In genomic region chr2:227846831-227847230, GRCh38 we compare ENCODE assay signal across 26 cellular contexts. TPM values are rescaled to one million over a fixed set of nuclear protein-coding genes. Genes with fewer than 3 reads are reported as not detected.
DNase-seq lines count a peak whose midpoint lies in the region; ATAC-seq, FAIRE-seq and TF ChIP-seq lines count a peak whose summit lies in the region.
"Had no signal": no experiment of that assay in that cellular context is flagged by ENCODE, and none has a peak within 500 bp of the region (broad histone marks: within the 10 kb centered on the region; RNA-seq: fewer than 3 reads in every experiment).

No MANE protein-coding gene starts in this region.

- CTCF ChIA-PET in CD8-positive, alpha-beta memory T cell (lab: Charles Lee) = no interaction called here
- CTCF ChIA-PET in IMR-90 (lab: Yijun Ruan, JAX) = interaction anchor here (0.7 kb wide), 1 partner anchor 143 kb away, joined by 3 read pairs; no protein-coding TSS in a partner anchor

- no peaks in the 10 kb centered on the region for H4K20me1 ChIP-seq in IMR-90 (ENCODE audit: insufficient read depth, low read length)

- H3K9me3 Mint-ChIP-seq in CD8-positive, alpha-beta memory T cell = peaks cover 0 to 2% (median 0%) of the 10 kb centered on the region in 5 donors
- H3K9me3 Mint-ChIP-seq: activated naive CD4-positive, alpha-beta T cell treated with anti-CD3 and anti-CD28 coated beads for 36 hours had no signal

- TF ChIP-seq RAD21 in IMR-90 (IDR thresholded peaks at IDR 0.05; ENCODE audit: low read length) = no peak

- ATAC-seq in GM18870 (IDR thresholded peaks at IDR 0.05; ENCODE audit: unreplicated experiment) (peak; percentile 73), GM21723 (IDR thresholded peaks at IDR 0.05; ENCODE audit: unreplicated experiment) (peak; percentile 59), IMR-90 (ENCODE audit: low read depth) (peak; percentile 35), pancreas (no peak)
- ATAC-seq: Panc1 had no signal

- no peak overlapping the region for H2BK20ac ChIP-seq in IMR-90 (ENCODE audit: low read depth, low read length)

- no peak overlapping the region for H3K23ac ChIP-seq in IMR-90 (ENCODE audit: low read depth, low read length)

- no peaks in the 10 kb centered on the region for H3K36me3 ChIP-seq in CD8-positive, alpha-beta memory T cell (ENCODE audit: insufficient read depth, low read length)
- H3K36me3 ChIP-seq in IMR-90 (ENCODE audit: control insufficient read depth, insufficient read depth, low read length) (no peaks in the 10 kb centered on the region), pancreas (no peaks in the 10 kb centered on the region)
- H3K36me3 ChIP-seq: left ventricle myocardium inferior, sigmoid colon, suprapubic skin, WERI-Rb-1 had no signal

- DNase-seq in CD8-positive, alpha-beta memory T cell = no peak
- DNase-seq in IMR-90 (no peak), pancreas (no peak), NCI-H2196 treated with DMSO at 0.1 percent for 48 hours (lab: John Stamatoyannopoulos, UW; ENCODE audit: unreplicated experiment) (no peak), KG1 (lab: John Stamatoyannopoulos, UW) (no peak), ureter (ENCODE audit: low spot score) (no peak)
- DNase-seq: activated naive CD4-positive, alpha-beta T cell treated with anti-CD3 and anti-CD28 coated beads for 36 hours; Calu3; foreskin melanocyte; H9; left ventricle myocardium inferior; NCI-H2081 treated with DMSO at 0.1 percent for 48 hours; NCI-H69; nucleus accumbens; sigmoid colon; SW 1271; WERI-Rb-1 had no signal

- H4K5ac ChIP-seq in IMR-90 (ENCODE audit: low read depth, low read length) = no peak overlapping the region

- WGBS in IMR-90 (ENCODE audit: extremely low coverage in 2 of 2, insufficient read length in 1 of 2), 2 experiments = no CpG with 5 or more reads among the region's 1 CpG
- WGBS in pancreas, 2 donors = 83 to 85% methylated on average over 1 of the region's 1 CpG

- intact Hi-C loops in IMR-90 (cut with micrococcal nuclease) = no loop called here
- intact Hi-C loops in pancreas (cut with DNase I) = no loop called here

- H2AFZ ChIP-seq in IMR-90 (replicated peaks; ENCODE audit: low read length, poor library complexity) = no peak overlapping the region

- H2AK5ac ChIP-seq in IMR-90 (ENCODE audit: low read depth, low read length) = no peak overlapping the region

- H3K27ac Mint-ChIP-seq in CD8-positive, alpha-beta memory T cell = peak overlapping the region in 7 of 8 donors; percentile 10 to 100 (median 94)
- H3K27ac Mint-ChIP-seq: activated naive CD4-positive, alpha-beta T cell treated with anti-CD3 and anti-CD28 coated beads for 36 hours; H9; IgD-negative memory B cell had no signal

- H3K9me1 ChIP-seq in IMR-90 (ENCODE audit: insufficient read depth, low read length) = no peaks in the 10 kb centered on the region

- H3K4me1 Mint-ChIP-seq in CD8-positive, alpha-beta memory T cell = peaks cover 4 to 23% (median 19%) of the 10 kb centered on the region in 3 donors

- no peak overlapping the region for H3K9ac ChIP-seq in IMR-90 (ENCODE audit: low read depth, low read length)

- no peak overlapping the region for H3K27ac ChIP-seq in CD8-positive, alpha-beta memory T cell (ENCODE audit: low read depth, low read length)
- H3K27ac ChIP-seq in IMR-90 (ENCODE audit: insufficient read depth, low read length) (no peak overlapping the region), pancreas (no peak overlapping the region)
- H3K27ac ChIP-seq: left ventricle myocardium inferior, sigmoid colon, suprapubic skin, WERI-Rb-1 had no signal

- H2BK120ac ChIP-seq in IMR-90 (ENCODE audit: low read depth, low read length) = no peak overlapping the region

- H3K27me3 ChIP-seq in CD8-positive, alpha-beta memory T cell (ENCODE audit: insufficient read depth, low read length, poor library complexity, severe bottlenecking) = no peaks in the 10 kb centered on the region
- H3K27me3 ChIP-seq in IMR-90 (ENCODE audit: control insufficient read depth, insufficient read depth, low read length) = no peaks in the 10 kb centered on the region
- no peaks in the 10 kb centered on the region for H3K27me3 ChIP-seq in pancreas
- H3K27me3 ChIP-seq: sigmoid colon, suprapubic skin had no signal

- no peak overlapping the region for H2AK9ac ChIP-seq in IMR-90 (replicated peaks; ENCODE audit: low read depth, low read length, poor library complexity)

- no peak overlapping the region for H3K4me2 ChIP-seq in IMR-90 (ENCODE audit: low read depth, low read length)

- H3K4me3 Mint-ChIP-seq in CD8-positive, alpha-beta memory T cell = peak overlapping the region in 6 of 7 donors; percentile 59 to 83 (median 79)
- H3K4me3 Mint-ChIP-seq: activated naive CD4-positive, alpha-beta T cell treated with anti-CD3 and anti-CD28 coated beads for 36 hours; H9; IgD-negative memory B cell had no signal

- peaks cover 2 to 3% of the 10 kb centered on the region in 2 donors for H3K27me3 Mint-ChIP-seq in CD8-positive, alpha-beta memory T cell

- H3K56ac ChIP-seq in IMR-90 (ENCODE audit: extremely low read depth, insufficient read depth, low read length) = no peak overlapping the region

- no peak overlapping the region for H3K4me3 ChIP-seq in CD8-positive, alpha-beta memory T cell (ENCODE audit: low read length)
- no peak overlapping the region for H3K4me3 ChIP-seq in IMR-90 (ENCODE audit: insufficient read depth, low read depth, low read length)
- H3K4me3 ChIP-seq in pancreas = no peak overlapping the region
- H3K4me3 ChIP-seq: left ventricle myocardium inferior, sigmoid colon, suprapubic skin had no signal

- peaks cover 0 to 5% (median 0%) of the 10 kb centered on the region in 3 donors for H3K36me3 Mint-ChIP-seq in CD8-positive, alpha-beta memory T cell
- H3K36me3 Mint-ChIP-seq: IgD-negative memory B cell had no signal

- POLR2A ChIA-PET in CD8-positive, alpha-beta memory T cell (lab: Charles Lee) = no interaction called here
- POLR2A ChIA-PET in IMR-90 (lab: Charles Lee; ENCODE audit: unreplicated experiment) = no interaction called here

- H3K79me1 ChIP-seq in IMR-90 (ENCODE audit: low read depth in 1 of 2, low read length in 2 of 2) = no peaks in the 10 kb centered on the region

- no TSS peak for BruUV-seq in IMR-90 (replicated peaks; lab: Mats Ljungman, UMichigan)

- no peak overlapping the region for H4K91ac ChIP-seq in IMR-90 (ENCODE audit: insufficient read depth, low read depth, low read length)

- no peak overlapping the region for H3K18ac ChIP-seq in IMR-90 (ENCODE audit: low read depth, low read length)

- no peak overlapping the region for H2BK5ac ChIP-seq in IMR-90 (ENCODE audit: low read depth, low read length, poor library complexity, severe bottlenecking)

- H2BK15ac ChIP-seq in IMR-90 (ENCODE audit: low read depth, low read length) = no peak overlapping the region

- H3K4ac ChIP-seq in IMR-90 (ENCODE audit: low read depth, low read length) = no peak overlapping the region

- FAIRE-seq in pancreas (lab: Jason Lieb, UNC) = no peak
- FAIRE-seq: colon, endothelial cell of umbilical vein, GM12892 had no signal

- no peak overlapping the region for H4K8ac ChIP-seq in IMR-90 (ENCODE audit: low read depth in 2 of 2, low read length in 2 of 2)

- no peak for TF ChIP-seq CTCF in IMR-90 (conservative IDR thresholded peaks at IDR 0.05; ENCODE audit: low read depth, low read length)
- TF ChIP-seq CTCF in pancreas (IDR thresholded peaks at IDR 0.05) = no peak

- H3K14ac ChIP-seq in IMR-90 (replicated peaks; ENCODE audit: low read depth, low read length) = no peak overlapping the region

- no peaks in the 10 kb centered on the region for H3K4me1 ChIP-seq in CD8-positive, alpha-beta memory T cell (ENCODE audit: insufficient read depth, low read length)
- H3K4me1 ChIP-seq in IMR-90 (ENCODE audit: control insufficient read depth, insufficient read depth, low read length) (no peaks in the 10 kb centered on the region), pancreas (no peaks in the 10 kb centered on the region)
- H3K4me1 ChIP-seq: left ventricle myocardium inferior, sigmoid colon had no signal

- in situ Hi-C loops in IMR-90 (cut with MboI; ENCODE audit: low sequenced_read_pairs) = no loop called here

- dilution Hi-C loops in IMR-90 (cut with HindIII; ENCODE audit: low sequenced_read_pairs, unreplicated experiment) = no loop called here

- no peak for TF ChIP-seq POLR2A in IMR-90 (IDR thresholded peaks at IDR 0.05; ENCODE audit: low read depth, low read length)

- no peaks in the 10 kb centered on the region for H3K9me3 ChIP-seq in CD8-positive, alpha-beta memory T cell (ENCODE audit: low read length)
- no peaks in the 10 kb centered on the region for H3K9me3 ChIP-seq in IMR-90 (ENCODE audit: control insufficient read depth, insufficient read depth, low read length)
- H3K9me3 ChIP-seq in pancreas = no peaks in the 10 kb centered on the region
- H3K9me3 ChIP-seq: left ventricle myocardium inferior, sigmoid colon, suprapubic skin had no signal

TF ChIP-seq in IMR-90, 13 proteins besides CTCF, POLR2A, EP300 and RAD21:
- no peak for TF ChIP-seq SMC3 (IDR thresholded peaks at IDR 0.05; ENCODE audit: low read depth, low read length)
- TF ChIP-seq MAFK (IDR thresholded peaks at IDR 0.05; ENCODE audit: low read depth, low read length) = no peak

RNA-seq across cellular contexts. Expression of gene DAW1, which starts 24.6 kb away (rescaled TPM):
- total RNA-seq in CD8-positive, alpha-beta memory T cell = not detected
- polyA plus RNA-seq in CD8-positive, alpha-beta memory T cell = not detected
- total RNA-seq in IMR-90 (2012; rRNA removed) (1.4 TPM in 2 replicates), pancreas (under 1 TPM in 1 of 6 donors, not detected in 5; 0.25 TPM), ureter (not detected)
- polyA plus RNA-seq in IMR-90 (2012; rRNA removed) (0.86 and 0.93 TPM in 2 replicates), pancreas (not detected)
- 0.15 and 0.22 TPM in 2 replicates for polyA plus RNA-seq in IMR-90 (2012; cell fraction: cytosol; rRNA removed)
- polyA plus RNA-seq in IMR-90 (2012; cell fraction: nucleus; rRNA removed; ENCODE audit: low replicate concordance) = 0.15 and 0.83 TPM in 2 replicates
- total RNA-seq: activated naive CD4-positive, alpha-beta T cell treated with anti-CD3 and anti-CD28 coated beads for 36 hours; G401; sigmoid colon had no signal
- polyA plus RNA-seq: IgD-negative memory B cell had no signal

RNA-seq across cellular contexts. Expression of gene CCL20, which starts 33.2 kb away (rescaled TPM):
- total RNA-seq in CD8-positive, alpha-beta memory T cell = 1 to 10 TPM; 3.5 to 5.0 TPM
- 0.63 TPM for polyA plus RNA-seq in CD8-positive, alpha-beta memory T cell
- not detected in 2 replicates for total RNA-seq in IMR-90 (2012; rRNA removed)
- polyA plus RNA-seq in IMR-90 (2012; rRNA removed) = not detected in 2 replicates
- not detected in 2 replicates for polyA plus RNA-seq in IMR-90 (2012; cell fraction: cytosol; rRNA removed)
- not detected in 2 replicates for polyA plus RNA-seq in IMR-90 (2012; cell fraction: nucleus; rRNA removed; ENCODE audit: low replicate concordance)
- total RNA-seq in pancreas = 1 to 10 TPM in 2 of 6 donors, under 1 TPM in 3, not detected in 1; 0.23 to 8.5 (median 0.67) TPM
- 1 to 10 TPM in 1 of 2 donors, under 1 TPM in 1; 0.75 to 8.8 TPM for polyA plus RNA-seq in pancreas
- total RNA-seq in ureter = 2.3 TPM
- total RNA-seq: endothelial cell of umbilical vein, G401, H9, left ventricle myocardium inferior had no signal
- polyA plus RNA-seq: IgD-negative memory B cell had no signal

Comparison
In these comparisons a context has a peak if more than half of its experiments do, and no peak if none do; other contexts are left out.
1. ATAC-seq: peak in GM18870 (single experiment), GM21723 (single experiment) and IMR-90 (single experiment); none in pancreas (0 of 4).